14 cellular contexts compared by ENCODE assay signal in genomic region chr3:196220587-196220986, GRCh38. TPM values are rescaled to one million over a fixed set of nuclear protein-coding genes. Genes with fewer than 3 reads are reported as not detected.
DNase-seq lines count a peak whose midpoint lies in the region; ATAC-seq and TF ChIP-seq lines count a peak whose summit lies in the region.
"Had no signal": no experiment of that assay in that cellular context is flagged by ENCODE, and none has a peak within 500 bp of the region (broad histone marks: within the 10 kb centered on the region; RNA-seq: fewer than 3 reads in every experiment).

No MANE protein-coding gene starts in this region.

- H3K4me3 ChIP-seq in gastrocnemius medialis = no peak overlapping the region

- H3K9me3 ChIP-seq in gastrocnemius medialis = no peaks in the 10 kb centered on the region
- H3K9me3 ChIP-seq: BE2C, psoas muscle had no signal

- no peaks in the 10 kb centered on the region for H3K27me3 ChIP-seq in gastrocnemius medialis
- H3K27me3 ChIP-seq: BE2C had no signal

- in situ Hi-C loops in gastrocnemius medialis (cut with MboI; ENCODE audit: low sequenced_read_pairs in 4 of 4) = no loop called here

- ATAC-seq in gastrocnemius medialis (no peak), HG02973 (IDR thresholded peaks at IDR 0.05; ENCODE audit: unreplicated experiment) (no peak)
- ATAC-seq: left colon; stimulated activated naive CD8-positive, alpha-beta T cell treated with anti-CD3 and anti-CD28 coated beads, Interleukin-15, amount 100 ng/mL, for 72 hours had no signal

- TF ChIP-seq POLR2A in gastrocnemius medialis (IDR thresholded peaks at IDR 0.05) = no peak

- peaks cover 0 to 6% of the 10 kb centered on the region in 2 donors for H3K4me1 ChIP-seq in gastrocnemius medialis
- H3K4me1 ChIP-seq: BE2C had no signal

- DNase-seq in GDM1 (lab: John Stamatoyannopoulos, UW) (peak; percentile 10), NOMO-1 (lab: John Stamatoyannopoulos, UW; ENCODE audit: unreplicated experiment in 2 of 2) (peak; percentile 86), cardiac septum (ENCODE audit: low spot score) (peak; percentile 84), posterior vena cava (ENCODE audit: low spot score) (peak; percentile 80), NCI-H82 (lab: John Stamatoyannopoulos, UW) (no peak), gastrocnemius medialis (no peak)
- DNase-seq: activated naive CD8-positive, alpha-beta T cell treated with anti-CD3 and anti-CD28 coated beads for 36 hours; BE2C; effector CD4-positive, alpha-beta T cell; left colon; psoas muscle; stimulated activated naive CD8-positive, alpha-beta T cell treated with anti-CD3 and anti-CD28 coated beads, Interleukin-15, amount 100 ng/mL, for 72 hours had no signal

- H3K36me3 ChIP-seq in gastrocnemius medialis = no peaks in the 10 kb centered on the region
- H3K36me3 ChIP-seq: BE2C had no signal

- TF ChIP-seq CTCF in gastrocnemius medialis (IDR thresholded peaks at IDR 0.05 in 4 of 5, conservative IDR thresholded peaks at IDR 0.05 in 1 of 5) = no peak

- intact Hi-C loops in cardiac septum (cut with DNase I) (no loop called here), posterior vena cava (cut with DNase I) (no loop called here), gastrocnemius medialis (cut with DNase I; ENCODE audit: low total_unique reads) (no loop called here)

- no peak overlapping the region for H3K27ac ChIP-seq in gastrocnemius medialis

RNA-seq across cellular contexts. Expression of gene SLC51A, which starts 4.3 kb away (rescaled TPM):
- total RNA-seq in cardiac septum (0.51 TPM), posterior vena cava (not detected), gastrocnemius medialis (1 to 10 TPM in 1 of 4 donors, under 1 TPM in 1, not detected in 2; 0.39 to 1.4 TPM)
- total RNA-seq: activated naive CD8-positive, alpha-beta T cell treated with anti-CD3 and anti-CD28 coated beads for 36 hours; myocyte had no signal

RNA-seq across cellular contexts. Expression of gene ZDHHC19, which starts 9.4 kb away (rescaled TPM):
- total RNA-seq in cardiac septum (0.24 TPM), posterior vena cava (1 to 10 TPM in 1 of 2 donors, under 1 TPM in 1; 0.52 to 2.1 TPM), gastrocnemius medialis (not detected)
- total RNA-seq: activated naive CD8-positive, alpha-beta T cell treated with anti-CD3 and anti-CD28 coated beads for 36 hours; left colon; myocyte had no signal

Comparison
In these comparisons a context has a peak if more than half of its experiments do, and no peak if none do; other contexts are left out.
1. DNase-seq: peak in GDM1 (single experiment), NOMO-1 (2 of 2), cardiac septum (single experiment) and posterior vena cava (single experiment); none in NCI-H82 (single experiment) and gastrocnemius medialis (0 of 2).